In genomic region chr7:25894902-25895791, GRCh38 we compare ENCODE assay signal across 8 cellular contexts.
DNase-seq lines count a peak whose midpoint lies in the region; FAIRE-seq and TF ChIP-seq lines count a peak whose summit lies in the region.

No MANE protein-coding gene starts in this region.

- no peak overlapping the region for H3K9ac ChIP-seq in Loucy (ENCODE audit: low read depth, low read length, poor library complexity, severe bottlenecking)

- peaks cover 4% of the 10 kb centered on the region for H3K27me3 ChIP-seq in Loucy (ENCODE audit: insufficient read depth, low read length, poor library complexity, severe bottlenecking)

- peak; percentile 81 for FAIRE-seq in G401.6 (lab: Jason Lieb, UNC)

- no peaks in the 10 kb centered on the region for H3K9me2 ChIP-seq in Loucy (replicated peaks; ENCODE audit: low read depth, low read length)

- peak overlapping the region; percentile 47 for H3K4me3 ChIP-seq in Loucy (ENCODE audit: low read length, poor library complexity, severe bottlenecking)

- H2AFZ ChIP-seq in Loucy (ENCODE audit: low read length), result peak overlapping the region; percentile 48

- TF ChIP-seq CTCF in Loucy (conservative IDR thresholded peaks at IDR 0.05; ENCODE audit: low read length), result peak; percentile 64

- H3K4me1 ChIP-seq in Loucy (ENCODE audit: insufficient read depth, low read length, poor library complexity, severe bottlenecking), result peaks cover 4% of the 10 kb centered on the region

- no peaks in the 10 kb centered on the region for H3K9me3 ChIP-seq in Loucy (ENCODE audit: insufficient read depth, low read depth, low read length)

- no peaks in the 10 kb centered on the region for H3K36me3 ChIP-seq in Loucy (ENCODE audit: insufficient read depth, low read length)

- no peaks in the 10 kb centered on the region for H3K79me2 ChIP-seq in Loucy (ENCODE audit: insufficient read depth, low read length)

- H3K4me2 ChIP-seq in Loucy (ENCODE audit: low read depth, low read length, poor library complexity, severe bottlenecking), result peak overlapping the region; percentile 41

- DNase-seq in GOT3 (lab: John Stamatoyannopoulos, UW) (peak; percentile 20), kidney tubule cell (ENCODE audit: low spot score) (peak; percentile 53), NCI-H1694 treated with DMSO at 0.1 percent for 48 hours (lab: John Stamatoyannopoulos, UW) (no peak)
- DNase-seq in activated CD4-positive, CD25-positive, alpha-beta regulatory T cell (lab: John Stamatoyannopoulos, UW), result peak; percentile 13 to 39 (median 20)
- DNase-seq in central memory CD4-positive, alpha-beta T cell, result peak; percentile 46
- peak; percentile 58 for DNase-seq in stimulated activated CD4-positive, alpha-beta T cell treated with anti-CD3 and anti-CD28 coated beads, Interleukin-4, amount 100 ng/mL, for 1 hour

- no peaks in the 10 kb centered on the region for H3F3A ChIP-seq in Loucy (ENCODE audit: low read depth)

- H4K20me1 ChIP-seq in Loucy (ENCODE audit: insufficient read depth, low read length, poor library complexity, severe bottlenecking), result no peaks in the 10 kb centered on the region
